Comparison of ENCODE assay signal across 25 cellular contexts in genomic region chr3:28299705-28300104, GRCh38. TPM values are rescaled to one million over a fixed set of nuclear protein-coding genes. Genes with fewer than 3 reads are reported as not detected.
DNase-seq lines count a peak whose midpoint lies in the region; ATAC-seq, FAIRE-seq and TF ChIP-seq lines count a peak whose summit lies in the region.
"Had no signal": no experiment of that assay in that cellular context is flagged by ENCODE, and none has a peak within 500 bp of the region (broad histone marks: within the 10 kb centered on the region; RNA-seq: fewer than 3 reads in every experiment).

No MANE protein-coding gene starts in this region.

- no peak for TF ChIP-seq CTCF in activated CD8-positive, alpha-beta T cell treated with anti-CD3 and anti-CD28 coated beads for 36 hours (IDR thresholded peaks at IDR 0.05)
- TF ChIP-seq CTCF in esophagus muscularis mucosa (IDR thresholded peaks at IDR 0.05): no peak

- H3K36me3 Mint-ChIP-seq in immature natural killer cell: peaks cover 8 to 19% (median 12%) of the 10 kb centered on the region in 3 donors
- no peaks in the 10 kb centered on the region for H3K36me3 Mint-ChIP-seq in natural killer cell treated with Interleukin-12 subunit alpha and Interleukin-12 subunit beta and Interleukin-15 and Interleukin-18, amount 100 ng/mL, for 72 hours
- H3K36me3 Mint-ChIP-seq in activated CD8-positive, alpha-beta T cell treated with anti-CD3 and anti-CD28 coated beads for 36 hours (ENCODE audit: low read depth): peaks cover 6% of the 10 kb centered on the region

- peak overlapping the region; percentile 55 to 78 (median 66) for H3K4me3 Mint-ChIP-seq in immature natural killer cell
- H3K4me3 Mint-ChIP-seq in natural killer cell treated with Interleukin-12 subunit alpha and Interleukin-12 subunit beta and Interleukin-15 and Interleukin-18, amount 100 ng/mL, for 72 hours: peak overlapping the region; percentile 69
- no peak overlapping the region for H3K4me3 Mint-ChIP-seq in activated CD8-positive, alpha-beta T cell treated with anti-CD3 and anti-CD28 coated beads for 36 hours
- H3K4me3 Mint-ChIP-seq: CD14-positive monocyte; CD4-positive, alpha-beta T cell; GM23338; H9 had no signal

- TF ChIP-seq POLR2A in esophagus muscularis mucosa (IDR thresholded peaks at IDR 0.05; ENCODE audit: low read depth): no peak

- peak; percentile 47 for FAIRE-seq in A204.1 (lab: Jason Lieb, UNC)
- FAIRE-seq: A549, D721Med, GM12878, GM19239 had no signal

- H3K36me3 ChIP-seq in esophagus muscularis mucosa: no peaks in the 10 kb centered on the region
- H3K36me3 ChIP-seq: BE2C had no signal

- no peak for DNase-seq in immature natural killer cell
- DNase-seq in natural killer cell treated with Interleukin-12 subunit alpha and Interleukin-12 subunit beta and Interleukin-15 and Interleukin-18, amount 100 ng/mL, for 72 hours (ENCODE audit: low spot score): no peak
- no peak for DNase-seq in activated CD8-positive, alpha-beta T cell treated with anti-CD3 and anti-CD28 coated beads for 36 hours
- DNase-seq in esophagus muscularis mucosa (ENCODE audit: extremely low spot score): no peak
- DNase-seq: ACHN; AML-193; BE2C; CD4-positive, alpha-beta T cell; CD8-positive, alpha-beta memory T cell; DMS 273 treated with DMSO at 0.1 percent for 48 hours; DMS79; EL; GDM1; H9 had no signal

- no peaks in the 10 kb centered on the region for H3K9me3 Mint-ChIP-seq in immature natural killer cell
- H3K9me3 Mint-ChIP-seq in natural killer cell treated with Interleukin-12 subunit alpha and Interleukin-12 subunit beta and Interleukin-15 and Interleukin-18, amount 100 ng/mL, for 72 hours: no peaks in the 10 kb centered on the region
- H3K9me3 Mint-ChIP-seq in activated CD8-positive, alpha-beta T cell treated with anti-CD3 and anti-CD28 coated beads for 36 hours: no peaks in the 10 kb centered on the region
- H3K9me3 Mint-ChIP-seq: CD14-positive monocyte; CD4-positive, alpha-beta T cell; CD8-positive, alpha-beta memory T cell; GM23338; H9 had no signal

- peaks cover 0 to 4% (median 0%) of the 10 kb centered on the region in 4 donors for H3K4me1 ChIP-seq in esophagus muscularis mucosa
- H3K4me1 ChIP-seq: A549, BE2C had no signal

- peak overlapping the region; percentile 70 to 88 (median 78) for H3K27ac Mint-ChIP-seq in immature natural killer cell
- H3K27ac Mint-ChIP-seq in natural killer cell treated with Interleukin-12 subunit alpha and Interleukin-12 subunit beta and Interleukin-15 and Interleukin-18, amount 100 ng/mL, for 72 hours: peak overlapping the region; percentile 67 to 99
- no peak overlapping the region for H3K27ac Mint-ChIP-seq in activated CD8-positive, alpha-beta T cell treated with anti-CD3 and anti-CD28 coated beads for 36 hours
- H3K27ac Mint-ChIP-seq: CD14-positive monocyte; CD4-positive, alpha-beta T cell; GM23338; H9 had no signal

- intact Hi-C loops in activated CD8-positive, alpha-beta T cell treated with anti-CD3 and anti-CD28 coated beads for 36 hours (cut with micrococcal nuclease): no loop called here
- intact Hi-C loops in esophagus muscularis mucosa (cut with DNase I): no loop called here

- no peaks in the 10 kb centered on the region for H3K9me3 ChIP-seq in esophagus muscularis mucosa
- H3K9me3 ChIP-seq: A549, BE2C had no signal

- peaks cover 1 to 6% (median 5%) of the 10 kb centered on the region in 3 donors for H3K27me3 Mint-ChIP-seq in immature natural killer cell (ENCODE audit: low read depth in 3 of 3)
- H3K27me3 Mint-ChIP-seq in natural killer cell treated with Interleukin-12 subunit alpha and Interleukin-12 subunit beta and Interleukin-15 and Interleukin-18, amount 100 ng/mL, for 72 hours: no peaks in the 10 kb centered on the region
- no peaks in the 10 kb centered on the region for H3K27me3 Mint-ChIP-seq in activated CD8-positive, alpha-beta T cell treated with anti-CD3 and anti-CD28 coated beads for 36 hours
- H3K27me3 Mint-ChIP-seq: CD4-positive, alpha-beta T cell; CD8-positive, alpha-beta memory T cell had no signal

- POLR2A ChIA-PET in activated CD8-positive, alpha-beta T cell treated with anti-CD3 and anti-CD28 coated beads for 36 hours (lab: Charles Lee): no interaction called here

- no peak overlapping the region for H3K27ac ChIP-seq in esophagus muscularis mucosa (replicated peaks in 1 of 4)
- H3K27ac ChIP-seq: 22Rv1; A549; BLaER1 treated with 17β-estradiol and CSF1 and Interleukin-3, amounts not matched to agents 10 nM and 100 nM had no signal

- CTCF ChIA-PET in activated CD8-positive, alpha-beta T cell treated with anti-CD3 and anti-CD28 coated beads for 36 hours (lab: Charles Lee): interaction anchor here (0.6 to 1.3 kb wide), 2 partner anchors 12 to 15 kb away, joined by 3 read pairs; no protein-coding TSS in a partner anchor

- no peaks in the 10 kb centered on the region for H3K27me3 ChIP-seq in esophagus muscularis mucosa
- H3K27me3 ChIP-seq: BE2C; BLaER1 treated with 17β-estradiol and CSF1 and Interleukin-3, amounts not matched to agents 10 nM and 100 nM had no signal

- TF ChIP-seq EP300 in esophagus muscularis mucosa (IDR thresholded peaks at IDR 0.05): no peak

- H3K4me1 Mint-ChIP-seq in immature natural killer cell: peaks cover 63 to 96% of the 10 kb centered on the region in 2 donors
- peaks cover 37 to 53% of the 10 kb centered on the region in 2 donors for H3K4me1 Mint-ChIP-seq in natural killer cell treated with Interleukin-12 subunit alpha and Interleukin-12 subunit beta and Interleukin-15 and Interleukin-18, amount 100 ng/mL, for 72 hours (ENCODE audit: low read depth in 2 of 2)
- peaks cover 16% of the 10 kb centered on the region for H3K4me1 Mint-ChIP-seq in activated CD8-positive, alpha-beta T cell treated with anti-CD3 and anti-CD28 coated beads for 36 hours (ENCODE audit: low read depth)
- H3K4me1 Mint-ChIP-seq: H9 had no signal

- ATAC-seq in natural killer cell treated with Interleukin-12 subunit alpha and Interleukin-12 subunit beta and Interleukin-15 and Interleukin-18, amount 100 ng/mL, for 72 hours: no peak
- ATAC-seq in activated CD8-positive, alpha-beta T cell treated with anti-CD3 and anti-CD28 coated beads for 36 hours: no peak
- no peak for ATAC-seq in HG02610 (IDR thresholded peaks at IDR 0.05; ENCODE audit: unreplicated experiment)
- ATAC-seq: A549, GM12878, GM23338, HCT116 had no signal

- H3K4me3 ChIP-seq in esophagus muscularis mucosa: no peak overlapping the region
- H3K4me3 ChIP-seq: A549; BLaER1 treated with 17β-estradiol and CSF1 and Interleukin-3, amounts not matched to agents 10 nM and 100 nM; GM12878; GM23338 had no signal

- 84% methylated on average over 1 of the region's 1 CpG for WGBS in esophagus muscularis mucosa

RNA-seq across cellular contexts. Expression of gene ZCWPW2, which starts 48.8 kb away (rescaled TPM):
- under 1 TPM in 2 of 3 donors, not detected in 1; 0.46 to 0.56 TPM for polyA plus RNA-seq in immature natural killer cell
- under 1 TPM in 1 of 2 donors, not detected in 1; 0.24 TPM for total RNA-seq in natural killer cell treated with Interleukin-12 subunit alpha and Interleukin-12 subunit beta and Interleukin-15 and Interleukin-18, amount 100 ng/mL, for 72 hours
- under 1 TPM in 1 of 2 experiments, not detected in 1; 0.68 TPM for total RNA-seq in activated CD8-positive, alpha-beta T cell treated with anti-CD3 and anti-CD28 coated beads for 36 hours
- 1 to 10 TPM; 1.2 to 2.2 (median 1.6) TPM for total RNA-seq in esophagus muscularis mucosa
- total RNA-seq: GM23338 had no signal

RNA-seq across cellular contexts. Expression of gene AZI2, which starts 48.9 kb away (rescaled TPM):
- 10 to 100 TPM; 36.7 to 50.6 (median 38.1) TPM for polyA plus RNA-seq in immature natural killer cell
- total RNA-seq in natural killer cell treated with Interleukin-12 subunit alpha and Interleukin-12 subunit beta and Interleukin-15 and Interleukin-18, amount 100 ng/mL, for 72 hours: 10 to 100 TPM; 50.1 to 71.3 TPM
- total RNA-seq in activated CD8-positive, alpha-beta T cell treated with anti-CD3 and anti-CD28 coated beads for 36 hours: 10 to 100 TPM; 35.1 to 39.1 TPM
- total RNA-seq in esophagus muscularis mucosa: 10 to 100 TPM; 40.0 to 71.9 (median 56.5) TPM

RNA-seq across cellular contexts. Expression of gene CMC1, which starts 58.3 kb away (rescaled TPM):
- 100 to 1,000 TPM; 471 to 902 (median 536) TPM for polyA plus RNA-seq in immature natural killer cell
- total RNA-seq in natural killer cell treated with Interleukin-12 subunit alpha and Interleukin-12 subunit beta and Interleukin-15 and Interleukin-18, amount 100 ng/mL, for 72 hours: 10 to 100 TPM; 20.5 to 56.8 TPM
- 10 to 100 TPM; 22.4 to 29.0 TPM for total RNA-seq in activated CD8-positive, alpha-beta T cell treated with anti-CD3 and anti-CD28 coated beads for 36 hours
- 10 to 100 TPM in 3 of 4 donors, 1 to 10 TPM in 1; 9.1 to 20.3 (median 15.0) TPM for total RNA-seq in esophagus muscularis mucosa
